12 cellular contexts compared by ENCODE assay signal in the genomic region with DNA sequence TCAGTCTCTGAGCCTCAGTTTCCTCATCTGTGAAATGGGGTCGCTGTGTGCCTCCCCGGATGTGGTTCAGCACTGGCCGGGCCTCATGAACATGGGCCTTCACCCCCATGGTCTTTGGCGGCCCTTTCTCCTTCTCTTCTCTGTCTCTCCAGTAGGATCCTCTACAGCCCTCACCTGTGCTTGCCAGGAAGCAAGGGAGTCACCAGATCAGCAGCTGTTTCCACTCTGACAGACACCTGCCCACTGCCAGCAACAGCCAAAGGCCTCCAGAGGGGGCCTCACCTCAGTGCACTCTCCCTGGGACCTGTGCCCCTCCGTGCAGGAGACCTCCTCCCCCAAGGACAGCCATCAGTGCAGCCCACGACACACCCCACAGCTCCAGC.
DNase-seq lines count a peak whose midpoint lies in the region; ATAC-seq and TF ChIP-seq lines count a peak whose summit lies in the region.
"Had no signal": no experiment of that assay in that cellular context is flagged by ENCODE, and none has a peak within 500 bp of the region (broad histone marks: within the 10 kb centered on the region; RNA-seq: fewer than 3 reads in every experiment).

No MANE protein-coding gene starts in this region.

- H3K4me3 ChIP-seq in A673 (ENCODE audit: low read depth, low read length, poor library complexity, severe bottlenecking) (no peak overlapping the region), PC-3 (ENCODE audit: low read length) (no peak overlapping the region)

- DNase-seq in CD4-positive, alpha-beta T cell, result peak in 1 of 10 experiments; percentile 35
- peak; percentile 56 for DNase-seq in NCI-H69 (lab: John Stamatoyannopoulos, UW)
- DNase-seq in endothelial cell (ENCODE audit: low spot score), result no peak
- no peak for DNase-seq in A673 (ENCODE audit: low spot score)
- DNase-seq in PC-3, result no peak
- DNase-seq in midbrain (lab: John Stamatoyannopoulos, UW), result no peak
- DNase-seq: Caco-2, hypothalamus, SHP77 treated with DMSO at 0.1 percent for 48 hours had no signal

- no peaks in the 10 kb centered on the region for H3K4me1 ChIP-seq in A673 (ENCODE audit: insufficient read depth, low read length, poor library complexity, severe bottlenecking)
- H3K4me1 ChIP-seq in PC-3 (ENCODE audit: insufficient read depth, low read length), result no peaks in the 10 kb centered on the region
- H3K4me1 ChIP-seq: Caco-2 had no signal

- H3K9ac ChIP-seq in PC-3 (ENCODE audit: low read length), result no peak overlapping the region

- TF ChIP-seq CTCF in CD4-positive, alpha-beta T cell (IDR thresholded peaks at IDR 0.05), result no peak
- TF ChIP-seq CTCF in endothelial cell (IDR thresholded peaks at IDR 0.05; ENCODE audit: unreplicated experiment) (no peak), A673 (conservative IDR thresholded peaks at IDR 0.05; ENCODE audit: low read depth, low read length) (no peak), PC-3 (conservative IDR thresholded peaks at IDR 0.05; ENCODE audit: low read depth, low read length) (no peak)

- no peak overlapping the region for H2AFZ ChIP-seq in PC-3 (ENCODE audit: low read length)

- H3K27me3 ChIP-seq in CD4-positive, alpha-beta T cell (ENCODE audit: control insufficient read depth, insufficient read depth, low read length), result no peaks in the 10 kb centered on the region
- H3K27me3 ChIP-seq in A673 (replicated peaks; ENCODE audit: insufficient read depth, low read depth, low read length, poor library complexity) (no peaks in the 10 kb centered on the region), PC-3 (ENCODE audit: low read length) (0 out of 2 replicates have a peak, but pooled peaks cover 3% of the 10 kb centered on the region)

- H3K79me2 ChIP-seq in PC-3 (ENCODE audit: low read length), result no peaks in the 10 kb centered on the region

- peak overlapping the region; percentile 75 for H3K27ac ChIP-seq in CD4-positive, alpha-beta T cell (ENCODE audit: low read depth, low read length)
- H3K27ac ChIP-seq in A673 (ENCODE audit: low read depth, low read length, poor library complexity, severe bottlenecking), result no peak overlapping the region
- no peak overlapping the region for H3K27ac ChIP-seq in PC-3 (ENCODE audit: low read length)

- peak overlapping the region; percentile 59 for H3K4me3 Mint-ChIP-seq in CD4-positive, alpha-beta T cell
- no peak overlapping the region for H3K4me3 Mint-ChIP-seq in endothelial cell (ENCODE audit: unreplicated experiment)
- H3K4me3 Mint-ChIP-seq: dendritic cell treated with granulocyte-macrophage colony-stimulating factor and Interleukin-4, amounts not matched to agents 40 ng/mL and 50 ng/mL, for 4 days had no signal

- intact Hi-C loops in CD4-positive, alpha-beta T cell (cut with DNase I, micrococcal nuclease), result loop anchor here in 1 of 2 experiments (1.0 kb wide), 1 partner anchor 22 kb away; no protein-coding TSS in a partner anchor
- intact Hi-C loops in A673 (cut with micrococcal nuclease; ENCODE audit: unreplicated experiment) (no loop called here), PC-3 (cut with micrococcal nuclease) (no loop called here)

- no peaks in the 10 kb centered on the region for H3K36me3 ChIP-seq in A673 (ENCODE audit: insufficient read depth, low read length, poor library complexity, severe bottlenecking)
- H3K36me3 ChIP-seq in PC-3 (ENCODE audit: low read depth, low read length), result no peaks in the 10 kb centered on the region

- H3K9me2 ChIP-seq in PC-3 (replicated peaks; ENCODE audit: low read length), result no peaks in the 10 kb centered on the region

- H3K4me1 Mint-ChIP-seq in CD4-positive, alpha-beta T cell (ENCODE audit: low read depth), result peaks cover 71% of the 10 kb centered on the region
- peaks cover 12% of the 10 kb centered on the region for H3K4me1 Mint-ChIP-seq in endothelial cell (ENCODE audit: unreplicated experiment)

- H3F3A ChIP-seq in PC-3 (ENCODE audit: low read length, unreplicated experiment), result no peaks in the 10 kb centered on the region

- H3K9me3 ChIP-seq in CD4-positive, alpha-beta T cell (ENCODE audit: control insufficient read depth, low read length), result no peaks in the 10 kb centered on the region
- H3K9me3 ChIP-seq in A673 (ENCODE audit: low read depth, low read length, poor library complexity, severe bottlenecking) (no peaks in the 10 kb centered on the region), PC-3 (ENCODE audit: low read length) (no peaks in the 10 kb centered on the region)
- H3K9me3 ChIP-seq: Caco-2 had no signal

- POLR2A ChIA-PET in CD4-positive, alpha-beta T cell (lab: Charles Lee), result interaction anchor here (1.0 to 1.4 kb wide), 2 partner anchors 14 to 23 kb away, joined by 3 read pairs; no protein-coding TSS in a partner anchor
- POLR2A ChIA-PET in A673 (lab: Charles Lee; ENCODE audit: low non-redundant PET), result no interaction called here
- POLR2A ChIA-PET in PC-3 (lab: Charles Lee; ENCODE audit: unreplicated experiment), result no interaction called here

- CTCF ChIA-PET in CD4-positive, alpha-beta T cell (lab: Charles Lee), result interaction anchor here (1.1 to 2.5 kb wide), 2 partner anchors 29 to 1343 kb away, joined by 3 to 5 read pairs; no protein-coding TSS in a partner anchor
- CTCF ChIA-PET in A673 (lab: Charles Lee), result no interaction called here
- CTCF ChIA-PET in PC-3 (lab: Charles Lee), result no interaction called here

- H4K20me1 ChIP-seq in PC-3 (ENCODE audit: low read length), result no peaks in the 10 kb centered on the region

- H3K4me2 ChIP-seq in PC-3 (ENCODE audit: low read length), result no peak overlapping the region

- H3K27ac Mint-ChIP-seq in CD4-positive, alpha-beta T cell, result peak overlapping the region; percentile 92
- H3K27ac Mint-ChIP-seq in endothelial cell (ENCODE audit: unreplicated experiment), result peak overlapping the region; percentile 20
- H3K27ac Mint-ChIP-seq: dendritic cell treated with granulocyte-macrophage colony-stimulating factor and Interleukin-4, amounts not matched to agents 40 ng/mL and 50 ng/mL, for 4 days had no signal

- H3K27me3 Mint-ChIP-seq in CD4-positive, alpha-beta T cell, result no peaks in the 10 kb centered on the region
- H3K27me3 Mint-ChIP-seq in endothelial cell (ENCODE audit: unreplicated experiment), result peaks cover 14% of the 10 kb centered on the region

- no peaks in the 10 kb centered on the region for H3K9me3 Mint-ChIP-seq in CD4-positive, alpha-beta T cell
- H3K9me3 Mint-ChIP-seq in endothelial cell (ENCODE audit: unreplicated experiment), result no peaks in the 10 kb centered on the region
- H3K9me3 Mint-ChIP-seq: dendritic cell treated with granulocyte-macrophage colony-stimulating factor and Interleukin-4, amounts not matched to agents 40 ng/mL and 50 ng/mL, for 4 days had no signal

- ATAC-seq in CD4-positive, alpha-beta T cell (ENCODE audit: poor library complexity), result peak; percentile 6
- ATAC-seq in GM21381 (IDR thresholded peaks at IDR 0.05; ENCODE audit: unreplicated experiment) (peak; percentile 11), PC-3 (no peak), GM18505 (IDR thresholded peaks at IDR 0.05; ENCODE audit: unreplicated experiment) (no peak)

- no TSS peak for BruUV-seq in A673 (replicated peaks; lab: Mats Ljungman, UMichigan)
- no TSS peak for BruUV-seq in PC-3 (replicated peaks; lab: Mats Ljungman, UMichigan)

- no peaks in the 10 kb centered on the region for H3K36me3 Mint-ChIP-seq in CD4-positive, alpha-beta T cell (ENCODE audit: low read depth)
- peaks cover 9% of the 10 kb centered on the region for H3K36me3 Mint-ChIP-seq in endothelial cell (ENCODE audit: low read depth, unreplicated experiment)

- TF ChIP-seq POLR2A in GM18505 (IDR thresholded peaks at IDR 0.05; ENCODE audit: borderline replicate concordance, extremely low read depth, insufficient read depth, insufficient read length), result no peak

Comparison
In these comparisons a context has a peak if more than half of its experiments do, and no peak if none do; other contexts are left out.
1. ATAC-seq: peak in CD4-positive, alpha-beta T cell (single experiment) and GM21381 (single experiment); none in PC-3 (single experiment) and GM18505 (single experiment).